Comparison of ENCODE assay signal across 1 cellular context in the genomic region with DNA sequence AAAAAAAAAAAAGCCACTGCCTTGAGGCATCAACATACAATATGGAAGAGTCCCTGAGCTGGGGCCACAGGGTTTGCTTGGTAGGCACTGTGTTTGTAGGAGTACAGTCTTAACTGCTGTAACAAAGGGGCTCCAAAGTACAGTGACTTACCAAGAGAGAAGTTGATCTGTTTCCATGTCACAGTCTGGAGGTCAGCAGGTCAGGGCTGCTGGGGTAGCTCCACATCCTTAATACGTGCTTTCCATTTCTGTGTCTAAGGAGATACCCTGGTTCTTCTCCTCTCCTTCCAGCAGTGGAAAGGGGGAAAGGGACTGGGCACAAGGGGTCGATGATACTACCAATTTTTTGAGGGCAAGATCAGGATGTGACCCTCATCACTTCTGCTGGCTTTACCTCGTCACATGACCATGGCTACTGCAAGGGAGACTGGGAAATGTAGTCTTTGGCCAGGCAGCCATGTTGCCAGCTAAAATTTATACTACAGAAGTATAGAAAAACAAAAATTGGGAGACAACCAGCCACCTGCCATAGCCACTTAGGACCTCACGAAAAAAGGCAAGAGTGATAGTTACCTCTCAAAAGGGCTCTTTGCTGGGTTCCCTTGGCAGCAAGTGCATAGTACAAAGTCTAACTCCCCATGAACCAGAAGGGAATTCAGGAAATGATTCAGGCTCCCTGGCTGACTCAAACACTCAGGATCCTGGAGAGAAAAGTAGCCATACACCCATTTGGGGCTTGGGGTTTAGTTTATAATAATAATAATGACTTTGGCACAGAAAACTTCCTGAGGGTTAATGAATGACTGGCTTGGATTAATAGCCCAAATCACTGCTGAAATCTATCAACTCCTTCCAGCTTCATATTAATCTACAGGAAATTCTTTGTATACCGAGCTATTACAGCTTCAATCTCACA.
TF ChIP-seq lines count a peak whose summit lies in the region.

No MANE protein-coding gene starts in this region.

TF ChIP-seq in HepG2, 621 proteins besides CTCF, POLR2A, EP300 and RAD21 (continued from another document and continues in another):
- TF ChIP-seq, protein P1, sequence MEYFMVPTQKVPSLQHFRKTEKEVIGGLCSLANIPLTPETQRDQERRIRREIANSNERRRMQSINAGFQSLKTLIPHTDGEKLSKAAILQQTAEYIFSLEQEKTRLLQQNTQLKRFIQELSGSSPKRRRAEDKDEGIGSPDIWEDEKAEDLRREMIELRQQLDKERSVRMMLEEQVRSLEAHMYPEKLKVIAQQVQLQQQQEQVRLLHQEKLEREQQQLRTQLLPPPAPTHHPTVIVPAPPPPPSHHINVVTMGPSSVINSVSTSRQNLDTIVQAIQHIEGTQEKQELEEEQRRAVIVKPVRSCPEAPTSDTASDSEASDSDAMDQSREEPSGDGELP (IDR thresholded peaks at IDR 0.05; ENCODE audit: borderline replicate concordance, low read depth): no peak
- TF ChIP-seq, protein P2, sequence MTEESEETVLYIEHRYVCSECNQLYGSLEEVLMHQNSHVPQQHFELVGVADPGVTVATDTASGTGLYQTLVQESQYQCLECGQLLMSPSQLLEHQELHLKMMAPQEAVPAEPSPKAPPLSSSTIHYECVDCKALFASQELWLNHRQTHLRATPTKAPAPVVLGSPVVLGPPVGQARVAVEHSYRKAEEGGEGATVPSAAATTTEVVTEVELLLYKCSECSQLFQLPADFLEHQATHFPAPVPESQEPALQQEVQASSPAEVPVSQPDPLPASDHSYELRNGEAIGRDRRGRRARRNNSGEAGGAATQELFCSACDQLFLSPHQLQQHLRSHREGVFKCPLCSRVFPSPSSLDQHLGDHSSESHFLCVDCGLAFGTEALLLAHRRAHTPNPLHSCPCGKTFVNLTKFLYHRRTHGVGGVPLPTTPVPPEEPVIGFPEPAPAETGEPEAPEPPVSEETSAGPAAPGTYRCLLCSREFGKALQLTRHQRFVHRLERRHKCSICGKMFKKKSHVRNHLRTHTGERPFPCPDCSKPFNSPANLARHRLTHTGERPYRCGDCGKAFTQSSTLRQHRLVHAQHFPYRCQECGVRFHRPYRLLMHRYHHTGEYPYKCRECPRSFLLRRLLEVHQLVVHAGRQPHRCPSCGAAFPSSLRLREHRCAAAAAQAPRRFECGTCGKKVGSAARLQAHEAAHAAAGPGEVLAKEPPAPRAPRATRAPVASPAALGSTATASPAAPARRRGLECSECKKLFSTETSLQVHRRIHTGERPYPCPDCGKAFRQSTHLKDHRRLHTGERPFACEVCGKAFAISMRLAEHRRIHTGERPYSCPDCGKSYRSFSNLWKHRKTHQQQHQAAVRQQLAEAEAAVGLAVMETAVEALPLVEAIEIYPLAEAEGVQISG (CRISPR knock-in tag; IDR thresholded peaks at IDR 0.05): peak; percentile 15; the same call in 1 of the 2 replicates
- TF ChIP-seq GABPA (IDR thresholded peaks at IDR 0.05; ENCODE audit: low read depth, low read length): no peak
- peak; percentile 49 for TF ChIP-seq GABPA (CRISPR knock-in tag; IDR thresholded peaks at IDR 0.05; ENCODE audit: low read depth)
- TF ChIP-seq SETDB1 (CRISPR knock-in tag; IDR thresholded peaks at IDR 0.05; ENCODE audit: borderline replicate concordance): no peak
- TF ChIP-seq KLF11 (CRISPR knock-in tag; IDR thresholded peaks at IDR 0.05): no peak
- TF ChIP-seq SRY (CRISPR knock-in tag; IDR thresholded peaks at IDR 0.05): no peak
- TF ChIP-seq, protein P3, sequence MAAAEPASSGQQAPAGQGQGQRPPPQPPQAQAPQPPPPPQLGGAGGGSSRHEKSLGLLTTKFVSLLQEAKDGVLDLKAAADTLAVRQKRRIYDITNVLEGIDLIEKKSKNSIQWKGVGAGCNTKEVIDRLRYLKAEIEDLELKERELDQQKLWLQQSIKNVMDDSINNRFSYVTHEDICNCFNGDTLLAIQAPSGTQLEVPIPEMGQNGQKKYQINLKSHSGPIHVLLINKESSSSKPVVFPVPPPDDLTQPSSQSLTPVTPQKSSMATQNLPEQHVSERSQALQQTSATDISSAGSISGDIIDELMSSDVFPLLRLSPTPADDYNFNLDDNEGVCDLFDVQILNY (CRISPR knock-in tag; conservative IDR thresholded peaks at IDR 0.05): no peak
- TF ChIP-seq HDAC6 (IDR thresholded peaks at IDR 0.05; ENCODE audit: low read depth, low read length): no peak
- no peak for TF ChIP-seq ASH2L (IDR thresholded peaks at IDR 0.05; ENCODE audit: insufficient read length, low read depth, low read length)
- TF ChIP-seq, protein P4, sequence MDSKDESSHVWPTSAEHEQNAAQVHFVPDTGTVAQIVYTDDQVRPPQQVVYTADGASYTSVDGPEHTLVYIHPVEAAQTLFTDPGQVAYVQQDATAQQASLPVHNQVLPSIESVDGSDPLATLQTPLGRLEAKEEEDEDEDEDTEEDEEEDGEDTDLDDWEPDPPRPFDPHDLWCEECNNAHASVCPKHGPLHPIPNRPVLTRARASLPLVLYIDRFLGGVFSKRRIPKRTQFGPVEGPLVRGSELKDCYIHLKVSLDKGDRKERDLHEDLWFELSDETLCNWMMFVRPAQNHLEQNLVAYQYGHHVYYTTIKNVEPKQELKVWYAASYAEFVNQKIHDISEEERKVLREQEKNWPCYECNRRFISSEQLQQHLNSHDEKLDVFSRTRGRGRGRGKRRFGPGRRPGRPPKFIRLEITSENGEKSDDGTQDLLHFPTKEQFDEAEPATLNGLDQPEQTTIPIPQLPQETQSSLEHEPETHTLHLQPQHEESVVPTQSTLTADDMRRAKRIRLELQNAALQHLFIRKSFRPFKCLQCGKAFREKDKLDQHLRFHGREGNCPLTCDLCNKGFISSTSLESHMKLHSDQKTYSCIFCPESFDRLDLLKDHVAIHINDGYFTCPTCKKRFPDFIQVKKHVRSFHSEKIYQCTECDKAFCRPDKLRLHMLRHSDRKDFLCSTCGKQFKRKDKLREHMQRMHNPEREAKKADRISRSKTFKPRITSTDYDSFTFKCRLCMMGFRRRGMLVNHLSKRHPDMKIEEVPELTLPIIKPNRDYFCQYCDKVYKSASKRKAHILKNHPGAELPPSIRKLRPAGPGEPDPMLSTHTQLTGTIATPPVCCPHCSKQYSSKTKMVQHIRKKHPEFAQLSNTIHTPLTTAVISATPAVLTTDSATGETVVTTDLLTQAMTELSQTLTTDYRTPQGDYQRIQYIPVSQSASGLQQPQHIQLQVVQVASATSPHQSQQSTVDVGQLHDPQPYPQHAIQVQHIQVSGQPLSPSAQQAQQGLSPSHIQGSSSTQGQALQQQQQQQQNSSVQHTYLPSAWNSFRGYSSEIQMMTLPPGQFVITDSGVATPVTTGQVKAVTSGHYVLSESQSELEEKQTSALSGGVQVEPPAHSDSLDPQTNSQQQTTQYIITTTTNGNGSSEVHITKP (CRISPR knock-in tag; IDR thresholded peaks at IDR 0.05; ENCODE audit: low read depth): no peak
- TF ChIP-seq ZNF143 (CRISPR knock-in tag; IDR thresholded peaks at IDR 0.05): peak; percentile 91
- TF ChIP-seq, protein P5, sequence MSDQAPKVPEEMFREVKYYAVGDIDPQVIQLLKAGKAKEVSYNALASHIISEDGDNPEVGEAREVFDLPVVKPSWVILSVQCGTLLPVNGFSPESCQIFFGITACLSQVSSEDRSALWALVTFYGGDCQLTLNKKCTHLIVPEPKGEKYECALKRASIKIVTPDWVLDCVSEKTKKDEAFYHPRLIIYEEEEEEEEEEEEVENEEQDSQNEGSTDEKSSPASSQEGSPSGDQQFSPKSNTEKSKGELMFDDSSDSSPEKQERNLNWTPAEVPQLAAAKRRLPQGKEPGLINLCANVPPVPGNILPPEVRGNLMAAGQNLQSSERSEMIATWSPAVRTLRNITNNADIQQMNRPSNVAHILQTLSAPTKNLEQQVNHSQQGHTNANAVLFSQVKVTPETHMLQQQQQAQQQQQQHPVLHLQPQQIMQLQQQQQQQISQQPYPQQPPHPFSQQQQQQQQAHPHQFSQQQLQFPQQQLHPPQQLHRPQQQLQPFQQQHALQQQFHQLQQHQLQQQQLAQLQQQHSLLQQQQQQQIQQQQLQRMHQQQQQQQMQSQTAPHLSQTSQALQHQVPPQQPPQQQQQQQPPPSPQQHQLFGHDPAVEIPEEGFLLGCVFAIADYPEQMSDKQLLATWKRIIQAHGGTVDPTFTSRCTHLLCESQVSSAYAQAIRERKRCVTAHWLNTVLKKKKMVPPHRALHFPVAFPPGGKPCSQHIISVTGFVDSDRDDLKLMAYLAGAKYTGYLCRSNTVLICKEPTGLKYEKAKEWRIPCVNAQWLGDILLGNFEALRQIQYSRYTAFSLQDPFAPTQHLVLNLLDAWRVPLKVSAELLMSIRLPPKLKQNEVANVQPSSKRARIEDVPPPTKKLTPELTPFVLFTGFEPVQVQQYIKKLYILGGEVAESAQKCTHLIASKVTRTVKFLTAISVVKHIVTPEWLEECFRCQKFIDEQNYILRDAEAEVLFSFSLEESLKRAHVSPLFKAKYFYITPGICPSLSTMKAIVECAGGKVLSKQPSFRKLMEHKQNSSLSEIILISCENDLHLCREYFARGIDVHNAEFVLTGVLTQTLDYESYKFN (CRISPR knock-in tag; conservative IDR thresholded peaks at IDR 0.05): peak; percentile 34; the same call in 1 of the 2 replicates
- TF ChIP-seq, protein P6, sequence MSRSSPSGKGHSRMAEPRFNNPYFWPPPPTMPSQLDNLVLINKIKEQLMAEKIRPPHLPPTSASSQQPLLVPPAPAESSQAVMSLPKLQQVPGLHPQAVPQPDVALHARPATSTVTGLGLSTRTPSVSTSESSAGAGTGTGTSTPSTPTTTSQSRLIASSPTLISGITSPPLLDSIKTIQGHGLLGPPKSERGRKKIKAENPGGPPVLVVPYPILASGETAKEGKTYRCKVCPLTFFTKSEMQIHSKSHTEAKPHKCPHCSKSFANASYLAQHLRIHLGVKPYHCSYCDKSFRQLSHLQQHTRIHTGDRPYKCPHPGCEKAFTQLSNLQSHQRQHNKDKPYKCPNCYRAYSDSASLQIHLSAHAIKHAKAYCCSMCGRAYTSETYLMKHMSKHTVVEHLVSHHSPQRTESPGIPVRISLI (CRISPR knock-in tag; IDR thresholded peaks at IDR 0.05; ENCODE audit: borderline replicate concordance): 0 out of 2 replicates have a peak, but pooled peaks have one; percentile 20
- TF ChIP-seq POLR2G (IDR thresholded peaks at IDR 0.05; ENCODE audit: low read depth, low read length): 0 out of 2 replicates have a peak, but pooled peaks have one; percentile 23
- TF ChIP-seq TAF1 (CRISPR knock-in tag; IDR thresholded peaks at IDR 0.05): no peak
- no peak for TF ChIP-seq FOSL1 (CRISPR knock-in tag; IDR thresholded peaks at IDR 0.05; ENCODE audit: borderline replicate concordance)
- TF ChIP-seq, protein P7, sequence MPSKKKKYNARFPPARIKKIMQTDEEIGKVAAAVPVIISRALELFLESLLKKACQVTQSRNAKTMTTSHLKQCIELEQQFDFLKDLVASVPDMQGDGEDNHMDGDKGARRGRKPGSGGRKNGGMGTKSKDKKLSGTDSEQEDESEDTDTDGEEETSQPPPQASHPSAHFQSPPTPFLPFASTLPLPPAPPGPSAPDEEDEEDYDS (CRISPR knock-in tag; IDR thresholded peaks at IDR 0.05): no peak
- no peak for TF ChIP-seq PRMT3 (CRISPR knock-in tag; IDR thresholded peaks at IDR 0.05; ENCODE audit: borderline replicate concordance, low read depth)
- peak; percentile 40; the same call in 1 of the 2 replicates for TF ChIP-seq GABPB1 (CRISPR knock-in tag; IDR thresholded peaks at IDR 0.05)
- TF ChIP-seq, protein P8, sequence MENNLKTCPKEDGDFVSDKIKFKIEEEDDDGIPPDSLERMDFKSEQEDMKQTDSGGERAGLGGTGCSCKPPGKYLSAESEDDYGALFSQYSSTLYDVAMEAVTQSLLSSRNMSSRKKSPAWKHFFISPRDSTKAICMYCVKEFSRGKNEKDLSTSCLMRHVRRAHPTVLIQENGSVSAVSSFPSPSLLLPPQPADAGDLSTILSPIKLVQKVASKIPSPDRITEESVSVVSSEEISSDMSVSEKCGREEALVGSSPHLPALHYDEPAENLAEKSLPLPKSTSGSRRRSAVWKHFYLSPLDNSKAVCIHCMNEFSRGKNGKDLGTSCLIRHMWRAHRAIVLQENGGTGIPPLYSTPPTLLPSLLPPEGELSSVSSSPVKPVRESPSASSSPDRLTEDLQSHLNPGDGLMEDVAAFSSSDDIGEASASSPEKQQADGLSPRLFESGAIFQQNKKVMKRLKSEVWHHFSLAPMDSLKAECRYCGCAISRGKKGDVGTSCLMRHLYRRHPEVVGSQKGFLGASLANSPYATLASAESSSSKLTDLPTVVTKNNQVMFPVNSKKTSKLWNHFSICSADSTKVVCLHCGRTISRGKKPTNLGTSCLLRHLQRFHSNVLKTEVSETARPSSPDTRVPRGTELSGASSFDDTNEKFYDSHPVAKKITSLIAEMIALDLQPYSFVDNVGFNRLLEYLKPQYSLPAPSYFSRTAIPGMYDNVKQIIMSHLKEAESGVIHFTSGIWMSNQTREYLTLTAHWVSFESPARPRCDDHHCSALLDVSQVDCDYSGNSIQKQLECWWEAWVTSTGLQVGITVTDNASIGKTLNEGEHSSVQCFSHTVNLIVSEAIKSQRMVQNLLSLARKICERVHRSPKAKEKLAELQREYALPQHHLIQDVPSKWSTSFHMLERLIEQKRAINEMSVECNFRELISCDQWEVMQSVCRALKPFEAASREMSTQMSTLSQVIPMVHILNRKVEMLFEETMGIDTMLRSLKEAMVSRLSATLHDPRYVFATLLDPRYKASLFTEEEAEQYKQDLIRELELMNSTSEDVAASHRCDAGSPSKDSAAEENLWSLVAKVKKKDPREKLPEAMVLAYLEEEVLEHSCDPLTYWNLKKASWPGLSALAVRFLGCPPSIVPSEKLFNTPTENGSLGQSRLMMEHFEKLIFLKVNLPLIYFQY (CRISPR knock-in tag; IDR thresholded peaks at IDR 0.05; ENCODE audit: borderline replicate concordance): no peak
- peak; percentile 77 for TF ChIP-seq KAT8 (CRISPR knock-in tag; IDR thresholded peaks at IDR 0.05)
- TF ChIP-seq STAG1 (CRISPR knock-in tag; IDR thresholded peaks at IDR 0.05): no peak
- TF ChIP-seq ZNF207 (IDR thresholded peaks at IDR 0.05; ENCODE audit: borderline replicate concordance): no peak
- no peak for TF ChIP-seq SMARCC2 (IDR thresholded peaks at IDR 0.05)
- TF ChIP-seq PCBP1 (IDR thresholded peaks at IDR 0.05; ENCODE audit: borderline replicate concordance, low read depth, low read length): no peak
- TF ChIP-seq ZNF564 (CRISPR knock-in tag; IDR thresholded peaks at IDR 0.05): no peak
- no peak for TF ChIP-seq U2AF1 (optimal IDR thresholded peaks at IDR 0.05; ENCODE audit: low read depth, low read length)
- TF ChIP-seq, protein P9, sequence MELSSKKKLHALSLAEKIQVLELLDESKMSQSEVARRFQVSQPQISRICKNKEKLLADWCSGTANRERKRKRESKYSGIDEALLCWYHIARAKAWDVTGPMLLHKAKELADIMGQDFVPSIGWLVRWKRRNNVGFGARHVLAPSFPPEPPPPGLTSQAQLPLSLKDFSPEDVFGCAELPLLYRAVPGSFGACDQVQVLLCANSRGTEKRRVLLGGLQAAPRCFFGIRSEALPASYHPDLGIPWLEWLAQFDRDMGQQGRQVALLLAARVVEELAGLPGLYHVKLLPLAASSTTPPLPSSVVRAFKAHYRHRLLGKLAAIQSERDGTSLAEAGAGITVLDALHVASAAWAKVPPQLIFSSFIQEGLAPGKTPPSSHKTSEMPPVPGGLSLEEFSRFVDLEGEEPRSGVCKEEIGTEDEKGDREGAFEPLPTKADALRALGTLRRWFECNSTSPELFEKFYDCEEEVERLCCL (CRISPR knock-in tag; IDR thresholded peaks at IDR 0.05; ENCODE audit: borderline replicate concordance): no peak
- no peak for TF ChIP-seq EZH2 (conservative IDR thresholded peaks at IDR 0.05; ENCODE audit: low read depth, low read length)
- no peak for TF ChIP-seq HNF4G (IDR thresholded peaks at IDR 0.05; ENCODE audit: borderline replicate concordance, low read depth, low read length)
- TF ChIP-seq HNF4G (CRISPR knock-in tag; IDR thresholded peaks at IDR 0.05; ENCODE audit: borderline replicate concordance, low read depth): no peak
- no peak for TF ChIP-seq ZNF20 (CRISPR knock-in tag; IDR thresholded peaks at IDR 0.05)
- TF ChIP-seq MZF1 (CRISPR knock-in tag; IDR thresholded peaks at IDR 0.05; ENCODE audit: borderline replicate concordance): no peak
- no peak for TF ChIP-seq FOXM1 (CRISPR knock-in tag; IDR thresholded peaks at IDR 0.05)
- TF ChIP-seq RARA (CRISPR knock-in tag; IDR thresholded peaks at IDR 0.05): 0 out of 2 replicates have a peak, but pooled peaks have one; percentile 17
- no peak for TF ChIP-seq RFXAP (CRISPR knock-in tag; IDR thresholded peaks at IDR 0.05; ENCODE audit: borderline replicate concordance)
- TF ChIP-seq ZNF781 (CRISPR knock-in tag; IDR thresholded peaks at IDR 0.05; ENCODE audit: borderline replicate concordance, not compliant biosample characterization): no peak
